Comparison of ENCODE assay signal across 8 cellular contexts in the genomic region with DNA sequence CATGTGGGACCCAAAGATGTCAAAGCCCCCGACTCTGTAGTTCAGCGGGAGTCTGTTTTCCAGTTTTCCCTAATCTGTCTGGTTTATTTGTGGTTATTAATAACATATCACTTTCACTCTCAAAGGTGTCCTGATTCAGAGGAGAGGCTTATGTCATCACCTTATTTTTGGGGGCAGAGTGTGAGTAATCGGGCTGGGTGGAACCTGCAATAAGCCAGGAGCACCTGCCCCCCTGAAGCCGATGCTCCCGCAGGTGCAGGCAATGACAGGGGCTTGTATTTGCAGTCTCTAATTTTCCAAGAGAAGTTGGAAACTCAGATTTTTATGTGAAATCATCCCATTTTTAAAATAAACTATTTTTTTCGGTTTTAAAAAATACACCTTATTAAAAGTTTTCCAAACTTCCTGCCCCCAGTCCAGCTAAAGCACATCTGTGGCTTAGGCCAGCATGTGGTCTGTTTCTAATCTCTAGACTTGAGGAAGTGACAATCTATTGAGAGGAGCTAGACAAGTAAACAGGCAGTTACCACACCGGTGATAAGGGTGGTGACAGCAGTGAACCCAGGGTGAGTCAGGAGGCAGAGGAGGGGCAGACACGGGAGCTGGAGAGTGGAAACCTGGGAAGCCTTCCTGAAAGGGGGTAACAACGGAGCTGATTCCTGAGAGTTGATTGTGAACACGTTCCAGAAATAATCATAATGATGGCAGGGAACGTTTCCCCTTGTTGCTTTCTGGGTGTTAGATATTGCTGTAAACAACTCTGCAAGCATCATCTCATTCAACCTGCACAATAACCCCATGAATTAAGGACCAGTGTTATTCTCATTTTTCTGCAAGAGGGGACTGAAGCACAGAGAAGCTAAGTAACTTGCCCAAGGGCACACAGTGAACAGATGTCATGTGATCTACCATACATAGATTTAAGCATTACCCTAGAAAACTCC. TPM values are rescaled to one million over a fixed set of nuclear protein-coding genes. Genes with fewer than 3 reads are reported as not detected.
DNase-seq lines count a peak whose midpoint lies in the region; ATAC-seq and TF ChIP-seq lines count a peak whose summit lies in the region.

No MANE protein-coding gene starts in this region.

- no peaks in the 10 kb centered on the region for H3K79me2 ChIP-seq in DND-41 (ENCODE audit: insufficient read depth, low read length)

- intact Hi-C loops in Right ventricle myocardium inferior (cut with DNase I) = loop anchor here (2.0 kb wide), 2 partner anchors 30 to 38 kb away; a partner anchor contains a TSS

- no peak overlapping the region for H2AFZ ChIP-seq in DND-41 (ENCODE audit: low read depth, low read length)

- peaks cover 22% of the 10 kb centered on the region for H3K4me1 ChIP-seq in DND-41 (ENCODE audit: insufficient read depth, low read length)

- H3K27ac ChIP-seq in DND-41 (ENCODE audit: low read length) = no peak overlapping the region
- peak overlapping the region; percentile 55 for H3K27ac ChIP-seq in HL-60 (replicated peaks)

- no peaks in the 10 kb centered on the region for H3K27me3 Mint-ChIP-seq in stimulated activated memory B cell treated with anti-CD40 and anti-IgM and Interleukin-4, amounts not matched to agents 10 μg/mL and 1 μg/mL and 100 μg/mL, for 72 hours
- H3K27me3 Mint-ChIP-seq in chondrocyte (ENCODE audit: low read depth) = no peaks in the 10 kb centered on the region

- H4K20me1 ChIP-seq in DND-41 (ENCODE audit: insufficient read depth, low read length) = no peaks in the 10 kb centered on the region

- H3K4me3 ChIP-seq in DND-41 (ENCODE audit: low read depth in 1 of 2, low read length in 2 of 2) = no peak overlapping the region
- no peak overlapping the region for H3K4me3 ChIP-seq in HL-60 (replicated peaks; ENCODE audit: insufficient read depth, low read length)

- no peak overlapping the region for H3K4me3 Mint-ChIP-seq in stimulated activated memory B cell treated with anti-CD40 and anti-IgM and Interleukin-4, amounts not matched to agents 10 μg/mL and 1 μg/mL and 100 μg/mL, for 72 hours
- H3K4me3 Mint-ChIP-seq in chondrocyte (ENCODE audit: unreplicated experiment) = no peak overlapping the region

- TF ChIP-seq CTCF in DND-41 (IDR thresholded peaks at IDR 0.05; ENCODE audit: borderline replicate concordance, extremely low read depth, low read length, poor library complexity, severe bottlenecking) = no peak
- no peak for TF ChIP-seq CTCF in HL-60 (IDR thresholded peaks at IDR 0.05; ENCODE audit: insufficient read depth, low read length)
- TF ChIP-seq CTCF in chondrocyte (IDR thresholded peaks at IDR 0.05) = no peak

- peak; percentile 23 for DNase-seq in DND-41
- peak; percentile 78 to 89 for DNase-seq in HL-60 (ENCODE audit: low read depth in 1 of 2, low spot score in 1 of 2)
- DNase-seq in UCSD-AML1 (lab: John Stamatoyannopoulos, UW; ENCODE audit: unreplicated experiment) = peak; percentile 50
- DNase-seq in Right ventricle myocardium inferior (ENCODE audit: missing footprints) = no peak
- no peak for DNase-seq in NCI-H2196 (lab: John Stamatoyannopoulos, UW; ENCODE audit: unreplicated experiment)
- no peak for DNase-seq in chondrocyte (ENCODE audit: low spot score)

- H3K36me3 ChIP-seq in DND-41 (ENCODE audit: insufficient read depth, low read length) = no peaks in the 10 kb centered on the region

- H3K9ac ChIP-seq in DND-41 (ENCODE audit: low read depth, low read length) = no peak overlapping the region

- H3K4me2 ChIP-seq in DND-41 (ENCODE audit: insufficient read depth, low read length) = no peak overlapping the region

- no peaks in the 10 kb centered on the region for H3K36me3 Mint-ChIP-seq in stimulated activated memory B cell treated with anti-CD40 and anti-IgM and Interleukin-4, amounts not matched to agents 10 μg/mL and 1 μg/mL and 100 μg/mL, for 72 hours
- H3K36me3 Mint-ChIP-seq in chondrocyte (ENCODE audit: low read depth) = no peaks in the 10 kb centered on the region

- ATAC-seq in DND-41 (ENCODE audit: insufficient read depth, low read depth) (peak; percentile 51), GM21390 (IDR thresholded peaks at IDR 0.05; ENCODE audit: unreplicated experiment) (peak; percentile 56), Right ventricle myocardium inferior (peak; percentile 56)
- ATAC-seq in stimulated activated memory B cell treated with anti-CD40 and anti-IgM and Interleukin-4, amounts not matched to agents 10 μg/mL and 1 μg/mL and 100 μg/mL, for 72 hours = peak; percentile 67

- peak overlapping the region; percentile 78 for H3K27ac Mint-ChIP-seq in stimulated activated memory B cell treated with anti-CD40 and anti-IgM and Interleukin-4, amounts not matched to agents 10 μg/mL and 1 μg/mL and 100 μg/mL, for 72 hours
- H3K27ac Mint-ChIP-seq in chondrocyte (ENCODE audit: unreplicated experiment) = no peak overlapping the region

- H3K27me3 ChIP-seq in DND-41 (ENCODE audit: insufficient read depth, low read length, poor library complexity) = no peaks in the 10 kb centered on the region
- H3K27me3 ChIP-seq in HL-60 (ENCODE audit: insufficient read depth, poor library complexity, severe bottlenecking) = no peaks in the 10 kb centered on the region

- no peaks in the 10 kb centered on the region for H3K9me3 ChIP-seq in DND-41 (ENCODE audit: insufficient read depth, low read length, severe bottlenecking)

- H3K4me1 Mint-ChIP-seq in stimulated activated memory B cell treated with anti-CD40 and anti-IgM and Interleukin-4, amounts not matched to agents 10 μg/mL and 1 μg/mL and 100 μg/mL, for 72 hours = peaks cover 73% of the 10 kb centered on the region
- H3K4me1 Mint-ChIP-seq in chondrocyte (ENCODE audit: low read depth) = peaks cover 42% of the 10 kb centered on the region

- peaks cover 3% of the 10 kb centered on the region for H3K9me3 Mint-ChIP-seq in stimulated activated memory B cell treated with anti-CD40 and anti-IgM and Interleukin-4, amounts not matched to agents 10 μg/mL and 1 μg/mL and 100 μg/mL, for 72 hours
- no peaks in the 10 kb centered on the region for H3K9me3 Mint-ChIP-seq in chondrocyte (ENCODE audit: low read depth)

RNA-seq across cellular contexts. Expression of a gene that starts 37.3 kb away (rescaled TPM):
- total RNA-seq in Right ventricle myocardium inferior (26.9 TPM), chondrocyte (53.8 to 75.5 TPM (median 66.4 TPM) in 3 replicates)

Comparison
In these comparisons a context has a peak if more than half of its experiments do, and no peak if none do; other contexts are left out.
1. DNase-seq: peak in DND-41 (single experiment), HL-60 (2 of 2) and UCSD-AML1 (single experiment); none in Right ventricle myocardium inferior (single experiment), NCI-H2196 (single experiment) and chondrocyte (single experiment).
2. Peak in every context shown above with its lines, with median percentiles within 50 percentile points of each other: ATAC-seq.